Comparison of ENCODE assay signal across 12 cellular contexts in the genomic region with DNA sequence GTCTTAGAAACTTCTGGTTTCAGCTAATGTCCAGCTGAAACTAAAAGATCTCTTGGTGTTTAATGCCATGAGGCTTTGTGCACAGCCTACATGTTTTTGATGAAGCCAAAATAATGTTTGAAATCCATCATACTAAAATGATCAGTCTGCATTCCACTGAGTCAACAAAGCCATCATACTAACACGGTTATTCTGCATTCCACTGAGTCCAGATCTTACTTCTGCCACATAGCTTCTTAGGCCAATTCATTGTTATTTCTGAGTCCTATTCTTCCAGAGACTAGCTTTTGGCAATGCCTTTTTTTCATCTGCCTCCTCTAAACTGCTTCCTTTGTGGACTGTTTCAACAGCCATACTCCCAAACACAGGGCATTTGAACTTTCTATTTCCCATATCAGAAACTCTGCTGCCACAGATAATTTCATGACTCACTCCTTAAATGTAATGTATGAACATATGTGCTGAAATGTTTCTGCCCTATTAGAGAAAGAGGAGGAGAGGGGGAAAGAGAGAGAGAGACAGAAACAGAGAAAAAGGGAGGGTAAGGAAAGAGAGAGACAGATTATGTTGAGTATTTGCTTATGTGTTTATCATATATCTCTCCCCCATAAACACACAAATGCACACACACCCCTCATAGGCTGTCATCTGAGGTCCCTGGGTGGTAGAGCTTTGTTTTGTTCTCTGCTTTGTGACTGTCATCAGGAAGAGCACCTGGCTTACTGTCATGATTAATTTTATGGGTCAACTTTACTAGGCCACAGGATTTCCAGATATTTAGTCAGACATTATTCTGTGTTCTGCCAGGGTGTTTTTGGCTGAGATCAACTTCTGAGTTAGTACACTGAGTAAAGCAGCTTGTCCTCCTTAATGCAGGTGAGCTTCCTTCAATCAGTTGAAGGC.
A peak's percentile ranks its signal among the peaks of the same experiment; 100 is the strongest.
DNase-seq lines count a peak whose midpoint lies in the region; ATAC-seq, FAIRE-seq and TF ChIP-seq lines count a peak whose summit lies in the region.
"Had no signal": no experiment of that assay in that cellular context is flagged by ENCODE, and none has a peak within 500 bp of the region (broad histone marks: within the 10 kb centered on the region; RNA-seq: fewer than 3 reads in every experiment).

No MANE protein-coding gene starts in this region.

- POLR2A ChIA-PET in K562 (lab: Yijun Ruan, JAX), result interaction anchor here (0.6 to 1.4 kb wide), 3 partner anchors 9 to 14 kb away, joined by 3 to 4 read pairs (median 3); no protein-coding TSS in a partner anchor
- POLR2A ChIA-PET in activated CD4-positive, alpha-beta T cell treated with anti-CD3 and anti-CD28 coated beads for 36 hours (lab: Charles Lee), result no interaction called here

- intact Hi-C loops in mammary epithelial cell (cut with micrococcal nuclease), result no loop called here
- intact Hi-C loops in breast epithelium (cut with DNase I; ENCODE audit: low total_unique reads), result no loop called here
- intact Hi-C loops in K562 (cut with micrococcal nuclease), result no loop called here
- intact Hi-C loops in activated CD4-positive, alpha-beta T cell treated with anti-CD3 and anti-CD28 coated beads for 36 hours (cut with DNase I, micrococcal nuclease), result no loop called here

- H3K9me3 ChIP-seq in mammary epithelial cell (replicated peaks; ENCODE audit: insufficient read depth, low read length) (no peaks in the 10 kb centered on the region), breast epithelium (no peaks in the 10 kb centered on the region), K562 (replicated peaks; ENCODE audit: control insufficient read depth, insufficient read depth, low read depth, low read length) (no peaks in the 10 kb centered on the region; the same call in 1 of the 2 replicates), hepatocyte (ENCODE audit: low read depth) (no peaks in the 10 kb centered on the region)

- peak; percentile 5 for DNase-seq in mammary epithelial cell
- no peak for DNase-seq in breast epithelium (ENCODE audit: low spot score in 2 of 2)
- peak in 2 of 4 experiments; percentile 34 to 68 for DNase-seq in K562 (ENCODE audit: extremely low read depth in 1 of 4, low spot score in 3 of 4)
- no peak for DNase-seq in hepatocyte (ENCODE audit: low spot score)
- DNase-seq in putamen (ENCODE audit: low spot score), result no peak
- no peak for DNase-seq in GM20000 (ENCODE audit: low spot score)
- DNase-seq in activated CD4-positive, alpha-beta T cell treated with anti-CD3 and anti-CD28 coated beads for 36 hours, result no peak
- DNase-seq in ACHN, result no peak
- DNase-seq: GF-D8, T-helper 17 cell had no signal

- H3K27ac ChIP-seq in mammary epithelial cell (ENCODE audit: insufficient read depth, low read depth, low read length) (no peak overlapping the region), breast epithelium (no peak overlapping the region), K562 (ENCODE audit: extremely low read depth, low read depth, low read length) (peak overlapping the region; percentile 67), hepatocyte (no peak overlapping the region)

- CTCF ChIA-PET in mammary epithelial cell (lab: Charles Lee; ENCODE audit: low non-redundant PET), result no interaction called here
- CTCF ChIA-PET in K562 (lab: Yijun Ruan, JAX; ENCODE audit: low intra/inter-chr PET ratio), result no interaction called here
- CTCF ChIA-PET in activated CD4-positive, alpha-beta T cell treated with anti-CD3 and anti-CD28 coated beads for 36 hours (lab: Charles Lee), result no interaction called here

- TF ChIP-seq POLR2A in breast epithelium (IDR thresholded peaks at IDR 0.05), result no peak
- TF ChIP-seq POLR2A in K562 (conservative IDR thresholded peaks at IDR 0.05), result no peak

- H3K4me3 ChIP-seq in mammary epithelial cell (replicated peaks in 1 of 3; ENCODE audit: insufficient read depth in 1 of 3, low read depth in 2 of 3, low read length in 3 of 3), result no peak overlapping the region
- no peak overlapping the region for H3K4me3 ChIP-seq in breast epithelium
- no peak overlapping the region for H3K4me3 ChIP-seq in K562
- no peak overlapping the region for H3K4me3 ChIP-seq in hepatocyte

- no TSS peak for BruUV-seq in mammary epithelial cell (replicated peaks; lab: Mats Ljungman, UMichigan)
- no TSS peak for BruUV-seq in K562 (replicated peaks; lab: Mats Ljungman, UMichigan)

- H3K4me2 ChIP-seq in mammary epithelial cell (ENCODE audit: insufficient read depth, low read depth, low read length) (no peak overlapping the region), K562 (ENCODE audit: insufficient read depth, low read length) (peak overlapping the region; percentile 19), hepatocyte (no peak overlapping the region)

- ATAC-seq in K562, result peak; percentile 82
- no peak for ATAC-seq in activated CD4-positive, alpha-beta T cell treated with anti-CD3 and anti-CD28 coated beads for 36 hours
- ATAC-seq: T-helper 17 cell had no signal

- peaks cover 3% of the 10 kb centered on the region for H3K9me3 Mint-ChIP-seq in activated CD4-positive, alpha-beta T cell treated with anti-CD3 and anti-CD28 coated beads for 36 hours (ENCODE audit: low read depth)
- H3K9me3 Mint-ChIP-seq: activated naive CD4-positive, alpha-beta T cell treated with anti-CD3 and anti-CD28 coated beads, Interleukin-2, amount 50 U/mL, for 24 hours had no signal

- H3K27me3 ChIP-seq in mammary epithelial cell (ENCODE audit: insufficient read depth, low read length), result no peaks in the 10 kb centered on the region
- H3K27me3 ChIP-seq in breast epithelium, result no peaks in the 10 kb centered on the region
- no peaks in the 10 kb centered on the region for H3K27me3 ChIP-seq in K562 (ENCODE audit: control insufficient read depth in 2 of 2, insufficient read depth in 2 of 2, low read length in 2 of 2)
- no peaks in the 10 kb centered on the region for H3K27me3 ChIP-seq in hepatocyte

- H3K4me1 Mint-ChIP-seq in activated CD4-positive, alpha-beta T cell treated with anti-CD3 and anti-CD28 coated beads for 36 hours, result no peaks in the 10 kb centered on the region
- H3K4me1 Mint-ChIP-seq: activated naive CD4-positive, alpha-beta T cell treated with anti-CD3 and anti-CD28 coated beads, Interleukin-2, amount 50 U/mL, for 24 hours; central memory CD8-positive, alpha-beta T cell; T-helper 17 cell had no signal

- H3K79me2 ChIP-seq in mammary epithelial cell (ENCODE audit: insufficient read depth, low read length) (no peaks in the 10 kb centered on the region), K562 (ENCODE audit: control insufficient read depth, insufficient read depth, low read length) (no peaks in the 10 kb centered on the region), hepatocyte (no peaks in the 10 kb centered on the region)

- FAIRE-seq in K562 (lab: Jason Lieb, UNC), result peak; percentile 83

- no peak overlapping the region for H3K4me3 Mint-ChIP-seq in activated CD4-positive, alpha-beta T cell treated with anti-CD3 and anti-CD28 coated beads for 36 hours
- H3K4me3 Mint-ChIP-seq: activated naive CD4-positive, alpha-beta T cell treated with anti-CD3 and anti-CD28 coated beads, Interleukin-2, amount 50 U/mL, for 24 hours; central memory CD8-positive, alpha-beta T cell; T-helper 17 cell had no signal

- H2AFZ ChIP-seq in mammary epithelial cell (ENCODE audit: low read depth, low read length) (peak overlapping the region; percentile 14), K562 (ENCODE audit: low read depth, low read length) (peak overlapping the region; percentile 78), hepatocyte (peak overlapping the region; percentile 13)

- H3K27ac Mint-ChIP-seq in activated CD4-positive, alpha-beta T cell treated with anti-CD3 and anti-CD28 coated beads for 36 hours, result no peak overlapping the region
- H3K27ac Mint-ChIP-seq: activated naive CD4-positive, alpha-beta T cell treated with anti-CD3 and anti-CD28 coated beads, Interleukin-2, amount 50 U/mL, for 24 hours; T-helper 17 cell had no signal

- H3K9me1 ChIP-seq in K562 (ENCODE audit: control insufficient read depth, insufficient read depth, low read length), result no peaks in the 10 kb centered on the region

- H4K20me1 ChIP-seq in mammary epithelial cell (ENCODE audit: insufficient read depth, low read length), result no peaks in the 10 kb centered on the region
- no peaks in the 10 kb centered on the region for H4K20me1 ChIP-seq in K562 (replicated peaks; ENCODE audit: control insufficient read depth, insufficient read depth, low read length)
- no peaks in the 10 kb centered on the region for H4K20me1 ChIP-seq in hepatocyte (ENCODE audit: insufficient read depth, poor library complexity, severe bottlenecking)

- dilution Hi-C loops in mammary epithelial cell (cut with HindIII; ENCODE audit: low sequenced_read_pairs), result no loop called here

- H3K9ac ChIP-seq in mammary epithelial cell (ENCODE audit: insufficient read depth, low read length) (no peak overlapping the region), K562 (ENCODE audit: insufficient read depth in 1 of 2, low read depth in 2 of 2, low read length in 2 of 2) (peak overlapping the region in 1 of 2 experiments; percentile 26; a peak in 2 of 4 replicates)

- H3K27me3 Mint-ChIP-seq in activated CD4-positive, alpha-beta T cell treated with anti-CD3 and anti-CD28 coated beads for 36 hours, result no peaks in the 10 kb centered on the region
- H3K27me3 Mint-ChIP-seq: activated naive CD4-positive, alpha-beta T cell treated with anti-CD3 and anti-CD28 coated beads, Interleukin-2, amount 50 U/mL, for 24 hours; central memory CD8-positive, alpha-beta T cell; T-helper 17 cell had no signal

- H3K36me3 Mint-ChIP-seq in activated CD4-positive, alpha-beta T cell treated with anti-CD3 and anti-CD28 coated beads for 36 hours (ENCODE audit: low read depth), result no peaks in the 10 kb centered on the region
- H3K36me3 Mint-ChIP-seq: activated naive CD4-positive, alpha-beta T cell treated with anti-CD3 and anti-CD28 coated beads, Interleukin-2, amount 50 U/mL, for 24 hours had no signal

- 23% methylated on average over 1 of the region's 1 CpG for WGBS in mammary epithelial cell (ENCODE audit: low coverage, missing lambda C conversion rate)
- 0% methylated on average over 1 of the region's 1 CpG for WGBS in K562 (ENCODE audit: insufficient coverage, low coverage, missing lambda C conversion rate)
- 64% methylated on average over 1 of the region's 1 CpG for WGBS in hepatocyte (ENCODE audit: low lambda C conversion rate, missing lambda C conversion rate)

- peaks cover 3% of the 10 kb centered on the region for H3K9me2 ChIP-seq in hepatocyte (replicated peaks; ENCODE audit: insufficient read depth)

- no peak for TF ChIP-seq CTCF in mammary epithelial cell (conservative IDR thresholded peaks at IDR 0.05 in 1 of 2, IDR thresholded peaks at IDR 0.05 in 1 of 2; ENCODE audit: extremely low read depth in 1 of 2, insufficient read depth in 1 of 2, low read depth in 1 of 2, low read length in 2 of 2)
- TF ChIP-seq CTCF in breast epithelium (IDR thresholded peaks at IDR 0.05), result no peak
- no peak for TF ChIP-seq CTCF in K562 (IDR thresholded peaks at IDR 0.05 in 2 of 3, conservative IDR thresholded peaks at IDR 0.05 in 1 of 3; ENCODE audit: insufficient read depth in 2 of 3, low read depth in 1 of 3, low read length in 3 of 3)
- TF ChIP-seq CTCF in hepatocyte (IDR thresholded peaks at IDR 0.05; ENCODE audit: poor library complexity), result no peak
- no peak for TF ChIP-seq CTCF in GM20000 (IDR thresholded peaks at IDR 0.05; ENCODE audit: extremely low read depth, missing control alignments)

- no peak; the same call in 1 of the 2 replicates for TF ChIP-seq EP300 in K562 (IDR thresholded peaks at IDR 0.05; ENCODE audit: low read length)

- no peak for TF ChIP-seq RAD21 in K562 (CRISPR knock-in tag; conservative IDR thresholded peaks at IDR 0.05 in 1 of 2, IDR thresholded peaks at IDR 0.05 in 1 of 2)

- in situ Hi-C loops in mammary epithelial cell (cut with MboI; ENCODE audit: low sequenced_read_pairs in 2 of 2), result no loop called here
- in situ Hi-C loops in K562 (cut with MboI), result no loop called here
- in situ Hi-C loops in ACHN (cut with HindIII; ENCODE audit: low pct_ligation_motif_present, low pct_unique_long_range_greater_than_20kb, low sequenced_read_pairs), result no loop called here

- H3K36me3 ChIP-seq in mammary epithelial cell (ENCODE audit: insufficient read depth, low read length), result no peaks in the 10 kb centered on the region
- H3K36me3 ChIP-seq in breast epithelium, result no peaks in the 10 kb centered on the region
- H3K36me3 ChIP-seq in K562 (ENCODE audit: control insufficient read depth, insufficient read depth, low read length), result no peaks in the 10 kb centered on the region
- H3K36me3 ChIP-seq in hepatocyte (replicated peaks; ENCODE audit: insufficient read depth, low read depth), result no peaks in the 10 kb centered on the region

- H3K4me1 ChIP-seq in mammary epithelial cell (ENCODE audit: insufficient read depth, low read length) (no peaks in the 10 kb centered on the region), breast epithelium (no peaks in the 10 kb centered on the region), K562 (replicated peaks in 1 of 2; ENCODE audit: control insufficient read depth in 2 of 2, insufficient read depth in 2 of 2, low read length in 2 of 2) (peaks cover 0 to 15% of the 10 kb centered on the region in 2 experiments; a peak in 2 of 5 replicates), hepatocyte (ENCODE audit: insufficient read depth) (no peaks in the 10 kb centered on the region)

Comparison
In these comparisons a context has a peak if more than half of its experiments do, and no peak if none do; other contexts are left out.
1. H2AFZ ChIP-seq: peak in every context shown above with its lines; median percentile 78 in K562; 14 in mammary epithelial cell; 13 in hepatocyte.